In the genomic region with DNA sequence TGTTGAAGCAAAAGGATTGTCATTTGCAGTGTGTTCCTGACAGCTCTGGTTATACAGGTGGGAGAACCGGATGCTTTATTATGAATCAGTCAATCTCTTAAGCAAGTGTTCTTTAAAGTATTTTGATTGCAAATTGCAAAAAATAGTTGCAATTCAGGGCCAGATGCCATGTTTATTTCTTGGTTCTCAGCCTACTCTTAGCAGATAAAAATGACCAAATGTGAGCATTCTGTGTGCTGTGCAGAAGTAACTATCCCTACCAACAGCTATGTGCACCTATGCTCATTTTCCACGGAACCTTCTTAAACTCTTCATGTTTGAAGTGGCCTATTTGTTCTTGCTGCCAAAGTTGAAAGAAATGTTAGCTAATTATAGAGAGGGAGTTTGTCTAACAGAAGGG, we compare ENCODE assay signal across 19 cellular contexts.
DNase-seq lines count a peak whose midpoint lies in the region; ATAC-seq and TF ChIP-seq lines count a peak whose summit lies in the region.
"Had no signal": no experiment of that assay in that cellular context is flagged by ENCODE, and none has a peak within 500 bp of the region (broad histone marks: within the 10 kb centered on the region; RNA-seq: fewer than 3 reads in every experiment).

No MANE protein-coding gene starts in this region.

- whole genome bisulfite sequencing in esophagus muscularis mucosa: 65% methylated on average over 2 of the region's 2 CpGs

- POLR2A ChIA-PET in RWPE1 (lab: Yijun Ruan, JAX; ENCODE audit: low non-redundant PET): no interaction called here

- no peak for TF ChIP-seq EP300 in esophagus muscularis mucosa (IDR thresholded peaks at IDR 0.05)

- no peaks in the 10 kb centered on the region for H3K36me3 ChIP-seq in Karpas-422 (ENCODE audit: insufficient read depth, low read length)
- no peaks in the 10 kb centered on the region for H3K36me3 ChIP-seq in esophagus muscularis mucosa
- H3K36me3 ChIP-seq: BE2C had no signal

- H3K4me2 ChIP-seq in Karpas-422 (ENCODE audit: low read depth, low read length, poor library complexity, severe bottlenecking): no peak overlapping the region
- H3K4me2 ChIP-seq: GM23338 had no signal

- ATAC-seq in GM19467 (IDR thresholded peaks at IDR 0.05; ENCODE audit: unreplicated experiment): no peak
- ATAC-seq: GM23338, HepG2, K562 had no signal

- no peaks in the 10 kb centered on the region for H3K27me3 ChIP-seq in Karpas-422 (ENCODE audit: low read length)
- no peaks in the 10 kb centered on the region for H3K27me3 ChIP-seq in esophagus muscularis mucosa
- H3K27me3 ChIP-seq: BE2C had no signal

- no peaks in the 10 kb centered on the region for H4K20me1 ChIP-seq in Karpas-422 (ENCODE audit: insufficient read depth, low read depth, low read length)

- H3K79me2 ChIP-seq in Karpas-422 (ENCODE audit: low read length): no peaks in the 10 kb centered on the region

- H3K9me2 ChIP-seq in Karpas-422 (replicated peaks; ENCODE audit: insufficient read depth, low read length): no peaks in the 10 kb centered on the region

- DNase-seq in EH (ENCODE audit: low read depth) (peak; percentile 9), Karpas-422 (peak; percentile 11), esophagus muscularis mucosa (ENCODE audit: extremely low spot score) (peak; percentile 31), fibroblast of the aortic adventitia (ENCODE audit: low read depth) (peak; percentile 21), HuH-7.5 (ENCODE audit: low spot score) (no peak), C1 segment of cervical spinal cord (lab: John Stamatoyannopoulos, UW) (no peak), RWPE1 (ENCODE audit: low spot score) (no peak)
- DNase-seq: 8988T; BE2C; CD4-positive, alpha-beta T cell; DMS153; DMS79; GF-D8; HCEC 1CT had no signal

- no peak overlapping the region for H3K4me3 ChIP-seq in Karpas-422 (ENCODE audit: low read length)
- H3K4me3 ChIP-seq in esophagus muscularis mucosa: no peak overlapping the region
- H3K4me3 ChIP-seq in fibroblast of the aortic adventitia (ENCODE audit: low read depth, low read length): no peak overlapping the region
- H3K4me3 ChIP-seq: GM23338, K562 had no signal

- no peak overlapping the region for H3K27ac ChIP-seq in Karpas-422 (ENCODE audit: low read length)
- no peak overlapping the region for H3K27ac ChIP-seq in esophagus muscularis mucosa (replicated peaks in 1 of 4)
- no peak overlapping the region for H3K27ac ChIP-seq in RWPE1
- H3K27ac ChIP-seq: C4-2B had no signal

- CTCF ChIA-PET in RWPE1 (lab: Yijun Ruan, JAX): no interaction called here

- intact Hi-C loops in esophagus muscularis mucosa (cut with DNase I): no loop called here

- H3K4me1 ChIP-seq in Karpas-422 (ENCODE audit: low read length): no peaks in the 10 kb centered on the region
- peaks cover 0 to 14% (median 9%) of the 10 kb centered on the region in 4 donors for H3K4me1 ChIP-seq in esophagus muscularis mucosa
- H3K4me1 ChIP-seq: BE2C had no signal

- H3K9ac ChIP-seq in Karpas-422 (ENCODE audit: low read length): no peak overlapping the region

- TF ChIP-seq CTCF in esophagus muscularis mucosa (IDR thresholded peaks at IDR 0.05): no peak
- no peak for TF ChIP-seq CTCF in fibroblast of the aortic adventitia (IDR thresholded peaks at IDR 0.05; ENCODE audit: insufficient read depth, low read length)
- TF ChIP-seq CTCF in RWPE1 (conservative IDR thresholded peaks at IDR 0.05; ENCODE audit: low read depth): no peak

- no peak overlapping the region for H2AFZ ChIP-seq in Karpas-422 (ENCODE audit: low read length)
- H2AFZ ChIP-seq: GM23338 had no signal

- H3K9me3 ChIP-seq in Karpas-422 (ENCODE audit: low read length) (no peaks in the 10 kb centered on the region), esophagus muscularis mucosa (no peaks in the 10 kb centered on the region)
- H3K9me3 ChIP-seq: BE2C had no signal

- TF ChIP-seq POLR2A in esophagus muscularis mucosa (IDR thresholded peaks at IDR 0.05; ENCODE audit: low read depth): no peak

Comparison
In these comparisons a context has a peak if more than half of its experiments do, and no peak if none do; other contexts are left out.
1. DNase-seq: peak in EH (single experiment), Karpas-422 (single experiment), esophagus muscularis mucosa (single experiment) and fibroblast of the aortic adventitia (single experiment); none in HuH-7.5 (single experiment), C1 segment of cervical spinal cord (0 of 14) and RWPE1 (single experiment).